Comparison of ENCODE assay signal across 1 cellular context in genomic region chr16:11797166-11797956, GRCh38.
A peak's percentile ranks its signal among the peaks of the same experiment; 100 is the strongest.
TF ChIP-seq lines count a peak whose summit lies in the region.

Gene ZC3H7A (minus strand): TSS chr16:11797258. CDS start chr16:11782354, 14,904 bp downstream.

TF ChIP-seq in K562, 482 proteins besides CTCF, POLR2A, EP300 and RAD21 (continued from another document and continues in another):
- TF ChIP-seq ZNF436 (CRISPR knock-in tag; IDR thresholded peaks at IDR 0.05) (peak; percentile 37; the same call in 1 of the 2 replicates), PHF20 (IDR thresholded peaks at IDR 0.05; ENCODE audit: partially characterized antibody) (peak; percentile 50), PTTG1 (tag; IDR thresholded peaks at IDR 0.05; ENCODE audit: low read depth) (no peak), NFYB (IDR thresholded peaks at IDR 0.05; ENCODE audit: extremely low read depth, insufficient read length) (peak; percentile 70), BMI1 (IDR thresholded peaks at IDR 0.05; ENCODE audit: low read length) (no peak), MCM7 (IDR thresholded peaks at IDR 0.05) (no peak), SRSF3 (IDR thresholded peaks at IDR 0.05; ENCODE audit: insufficient read depth, low read length) (no peak), BRF1 (IDR thresholded peaks at IDR 0.05; ENCODE audit: borderline replicate concordance, extremely low read depth, insufficient read length) (no peak), ZNF518B (CRISPR knock-in tag; IDR thresholded peaks at IDR 0.05) (no peak), SREBF2 (CRISPR knock-in tag; IDR thresholded peaks at IDR 0.05) (no peak), ZNF316 (IDR thresholded peaks at IDR 0.05) (peak; percentile 61; the same call in 1 of the 2 replicates), SFPQ (IDR thresholded peaks at IDR 0.05; ENCODE audit: low read depth, low read length) (no peak), ZNF175 (CRISPR knock-in tag; IDR thresholded peaks at IDR 0.05; ENCODE audit: low read depth) (0 out of 2 replicates have a peak, but pooled peaks have one; percentile 64), ELF2 (CRISPR knock-in tag; IDR thresholded peaks at IDR 0.05) (no peak), NBN (IDR thresholded peaks at IDR 0.05; ENCODE audit: low read depth) (no peak), HEY1 (CRISPR knock-in tag; IDR thresholded peaks at IDR 0.05; ENCODE audit: borderline replicate concordance) (no peak), ZNF445 (CRISPR knock-in tag; IDR thresholded peaks at IDR 0.05; ENCODE audit: low read depth) (no peak), ZNF143 (CRISPR knock-in tag; IDR thresholded peaks at IDR 0.05) (no peak), ZNF384 (IDR thresholded peaks at IDR 0.05; ENCODE audit: low read depth, low read length) (no peak), SMAD1 (IDR thresholded peaks at IDR 0.05; ENCODE audit: low read depth, low read length, partially characterized antibody) (no peak), SAP30 (IDR thresholded peaks at IDR 0.05; ENCODE audit: borderline replicate concordance, insufficient read depth, low read depth, low read length, poor library complexity, severe bottlenecking) (no peak), MGA (IDR thresholded peaks at IDR 0.05) (peak; percentile 57), E4F1 (CRISPR knock-in tag; IDR thresholded peaks at IDR 0.05; ENCODE audit: borderline replicate concordance) (no peak), MAX (CRISPR knock-in tag; IDR thresholded peaks at IDR 0.05) (0 out of 2 replicates have a peak, but pooled peaks have one; percentile 19), SNRNP70 (optimal IDR thresholded peaks at IDR 0.05; ENCODE audit: low read depth, low read length) (no peak), SRSF9 (IDR thresholded peaks at IDR 0.05; ENCODE audit: borderline replicate concordance, low read depth, low read length) (no peak), TCF7L2 (IDR thresholded peaks at IDR 0.05; ENCODE audit: low read depth, low read length) (no peak), CHD1 (IDR thresholded peaks at IDR 0.05; ENCODE audit: low read length) (peak; percentile 17), ZMIZ1 (IDR thresholded peaks at IDR 0.05; ENCODE audit: low read depth in 2 of 2, low read length in 2 of 2) (no peak)
